8 cellular contexts compared by ENCODE assay signal in genomic region chr14:39266871-39267591, GRCh38.
DNase-seq lines count a peak whose midpoint lies in the region; ATAC-seq and TF ChIP-seq lines count a peak whose summit lies in the region.

No MANE protein-coding gene starts in this region.

- DNase-seq in AG09319 (ENCODE audit: extremely low read depth, low read depth) (peak; percentile 46), NCI-H345 treated with DMSO at 0.1 percent for 48 hours (lab: John Stamatoyannopoulos, UW; ENCODE audit: unreplicated experiment) (peak; percentile 71), cerebellar cortex (ENCODE audit: low spot score) (peak; percentile 92), kidney glomerular epithelial cell (lab: John Stamatoyannopoulos, UW) (peak; percentile 69)
- peak; percentile 83 for DNase-seq in activated CD4-positive, CD25-positive, alpha-beta regulatory T cell treated with anti-CD3 and anti-CD28 coated beads, Interleukin-2, amount 50 U/mL, for 72 hours
- DNase-seq in stimulated activated CD4-positive, alpha-beta T cell treated with anti-CD3 and anti-CD28 coated beads, Interleukin-1b, Interleukin-23, amount 100 ng/mL, for 1 hour (ENCODE audit: low read depth in 2 of 2): peak; percentile 37 to 43

- ATAC-seq in GM18870 (IDR thresholded peaks at IDR 0.05; ENCODE audit: unreplicated experiment): peak; percentile 65
- peak; percentile 83 for ATAC-seq in HG03103 (IDR thresholded peaks at IDR 0.05; ENCODE audit: low read depth, unreplicated experiment)

- no peak for TF ChIP-seq CTCF in AG09319 (IDR thresholded peaks at IDR 0.05; ENCODE audit: low read depth, low read length)

Comparison
In these comparisons a context has a peak if more than half of its experiments do, and no peak if none do; other contexts are left out.
1. Peak in every context shown above with its lines: DNase-seq and ATAC-seq.
2. DNase-seq: peak in every context shown above with its lines; median percentile 92 in cerebellar cortex; 83 in activated CD4-positive, CD25-positive, alpha-beta regulatory T cell treated with anti-CD3 and anti-CD28 coated beads, Interleukin-2, amount 50 U/mL, for 72 hours; 71 in NCI-H345 treated with DMSO at 0.1 percent for 48 hours; 69 in kidney glomerular epithelial cell; 46 in AG09319; 40 in stimulated activated CD4-positive, alpha-beta T cell treated with anti-CD3 and anti-CD28 coated beads, Interleukin-1b, Interleukin-23, amount 100 ng/mL, for 1 hour.